ENCODE assay signal across 1 cellular context in genomic region chr6:32862725-32863124, GRCh38.
TF ChIP-seq lines count a peak whose summit lies in the region.

No MANE protein-coding gene starts in this region.

TF ChIP-seq in K562, 482 proteins besides CTCF, POLR2A, EP300 and RAD21:
- TF ChIP-seq RERE (CRISPR knock-in tag; IDR thresholded peaks at IDR 0.05; ENCODE audit: borderline replicate concordance), result no peak
- no peak for TF ChIP-seq PCBP2 (IDR thresholded peaks at IDR 0.05; ENCODE audit: low read depth, low read length, poor library complexity, severe bottlenecking)
- no peak for TF ChIP-seq JUN (IDR thresholded peaks at IDR 0.05; ENCODE audit: borderline replicate concordance, low read depth, low read length)
- no peak for TF ChIP-seq JUN (CRISPR knock-in tag; IDR thresholded peaks at IDR 0.05; ENCODE audit: borderline replicate concordance)
- TF ChIP-seq, protein P1, sequence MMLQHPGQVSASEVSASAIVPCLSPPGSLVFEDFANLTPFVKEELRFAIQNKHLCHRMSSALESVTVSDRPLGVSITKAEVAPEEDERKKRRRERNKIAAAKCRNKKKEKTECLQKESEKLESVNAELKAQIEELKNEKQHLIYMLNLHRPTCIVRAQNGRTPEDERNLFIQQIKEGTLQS (IDR thresholded peaks at IDR 0.05), result peak; percentile 58
- TF ChIP-seq, protein P1 (CRISPR knock-in tag; conservative IDR thresholded peaks at IDR 0.05), result no peak
- TF ChIP-seq ATF7 (IDR thresholded peaks at IDR 0.05), result no peak
- TF ChIP-seq, protein P2, sequence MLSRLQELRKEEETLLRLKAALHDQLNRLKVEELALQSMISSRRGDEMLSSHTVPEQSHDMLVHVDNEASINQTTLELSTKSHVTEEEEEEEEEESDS (CRISPR knock-in tag; IDR thresholded peaks at IDR 0.05), result no peak
- no peak for TF ChIP-seq THRAP3 (IDR thresholded peaks at IDR 0.05; ENCODE audit: borderline replicate concordance)
- TF ChIP-seq YBX1 (IDR thresholded peaks at IDR 0.05), result no peak
- TF ChIP-seq PHB (CRISPR knock-in tag; IDR thresholded peaks at IDR 0.05), result no peak
- peak; percentile 27; the same call in 1 of the 2 replicates for TF ChIP-seq CEBPG (CRISPR knock-in tag; IDR thresholded peaks at IDR 0.05)
- TF ChIP-seq CEBPG (tag; conservative IDR thresholded peaks at IDR 0.05 in 1 of 2, IDR thresholded peaks at IDR 0.05 in 1 of 2), result peak; percentile 33 to 43; a peak in 2 of 4 replicates
- no peak for TF ChIP-seq SLC30A9 (CRISPR knock-in tag; IDR thresholded peaks at IDR 0.05)
- no peak for TF ChIP-seq GABPB2 (CRISPR knock-in tag; conservative IDR thresholded peaks at IDR 0.05)
- peak; percentile 72 for TF ChIP-seq CEBPB (tag; IDR thresholded peaks at IDR 0.05)
TF ChIP-seq in K562: peak in this region for 3.
